8 cellular contexts compared by ENCODE assay signal in the genomic region with DNA sequence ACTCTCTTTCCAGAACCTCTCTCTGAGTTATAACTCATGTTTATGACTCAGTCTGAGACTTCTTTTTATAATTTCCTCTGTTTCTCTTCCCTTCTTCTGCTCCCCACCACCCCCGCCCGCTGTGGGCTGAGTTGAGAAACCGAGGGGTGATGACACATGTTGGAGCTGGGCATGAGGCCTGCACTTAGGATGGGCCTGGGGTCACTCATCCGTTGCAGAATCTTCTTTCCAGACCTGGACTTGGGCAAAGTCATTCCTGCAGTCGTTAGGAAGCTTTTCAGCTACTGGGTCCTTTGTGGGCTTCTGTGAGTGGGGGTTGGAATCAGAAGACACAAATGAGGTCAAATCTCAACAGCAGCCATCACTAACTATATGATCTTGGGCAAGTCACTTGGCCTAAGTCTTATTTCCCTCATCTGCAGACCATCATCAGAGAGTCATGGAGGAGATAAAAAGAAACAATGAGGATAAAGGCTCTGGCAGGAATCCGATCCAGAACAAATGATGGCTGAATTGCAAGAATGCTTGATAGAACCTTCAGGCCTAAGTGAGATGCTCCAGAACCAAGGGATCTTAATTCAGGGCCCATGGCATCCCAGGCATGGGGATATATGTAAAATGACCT. TPM values are rescaled to one million over a fixed set of nuclear protein-coding genes. Genes with fewer than 3 reads are reported as not detected.
DNase-seq lines count a peak whose midpoint lies in the region; ATAC-seq and TF ChIP-seq lines count a peak whose summit lies in the region.

No MANE protein-coding gene starts in this region.

- H4K20me1 ChIP-seq in hepatocyte (ENCODE audit: insufficient read depth, poor library complexity, severe bottlenecking) = no peaks in the 10 kb centered on the region

- intact Hi-C loops in mucosa of descending colon (cut with DNase I, micrococcal nuclease) = no loop called here

- WGBS in hepatocyte (ENCODE audit: low lambda C conversion rate, missing lambda C conversion rate) = 84% methylated on average over 6 of the region's 6 CpGs

- H3K9me2 ChIP-seq in hepatocyte (replicated peaks; ENCODE audit: insufficient read depth) = no peaks in the 10 kb centered on the region

- no peak overlapping the region for H2AFZ ChIP-seq in hepatocyte

- TF ChIP-seq CTCF in AG10803 (conservative IDR thresholded peaks at IDR 0.05; ENCODE audit: low read length) = no peak
- TF ChIP-seq CTCF in mucosa of descending colon (IDR thresholded peaks at IDR 0.05) = no peak
- TF ChIP-seq CTCF in hepatocyte (IDR thresholded peaks at IDR 0.05; ENCODE audit: poor library complexity) = no peak

- H3K9me3 ChIP-seq in mucosa of descending colon = no peaks in the 10 kb centered on the region
- H3K9me3 ChIP-seq in hepatocyte (ENCODE audit: low read depth) = no peaks in the 10 kb centered on the region

- no peak overlapping the region for H3K4me3 ChIP-seq in AG10803 (ENCODE audit: low read length)
- no peak overlapping the region for H3K4me3 ChIP-seq in mucosa of descending colon
- H3K4me3 ChIP-seq in hepatocyte = no peak overlapping the region

- ATAC-seq in HG02981 (IDR thresholded peaks at IDR 0.05; ENCODE audit: unreplicated experiment) = peak; percentile 40
- peak; percentile 7 for ATAC-seq in mucosa of descending colon
- ATAC-seq in GM18870 (IDR thresholded peaks at IDR 0.05; ENCODE audit: unreplicated experiment) = no peak
- ATAC-seq in GM18519 (IDR thresholded peaks at IDR 0.05; ENCODE audit: low FRiP score, unreplicated experiment) = no peak
- ATAC-seq in GM21737 (IDR thresholded peaks at IDR 0.05; ENCODE audit: unreplicated experiment) = no peak

- no peak overlapping the region for H3K27ac ChIP-seq in hepatocyte

- H3K27me3 ChIP-seq in hepatocyte = no peaks in the 10 kb centered on the region

- no peaks in the 10 kb centered on the region for H3K79me2 ChIP-seq in hepatocyte

- H3K4me1 ChIP-seq in mucosa of descending colon (ENCODE audit: low read depth) = no peaks in the 10 kb centered on the region
- H3K4me1 ChIP-seq in hepatocyte (ENCODE audit: insufficient read depth) = no peaks in the 10 kb centered on the region

- H3K36me3 ChIP-seq in mucosa of descending colon (ENCODE audit: low read depth) = no peaks in the 10 kb centered on the region
- no peaks in the 10 kb centered on the region for H3K36me3 ChIP-seq in hepatocyte (replicated peaks; ENCODE audit: insufficient read depth, low read depth)

- no peak overlapping the region for H3K4me2 ChIP-seq in hepatocyte

- DNase-seq in AG10803 (ENCODE audit: low read depth) = peak; percentile 71
- DNase-seq in activated CD8-positive, alpha-beta memory T cell treated with anti-CD3 and anti-CD28 coated beads, Interleukin-2, amount 50 U/mL, for 48 hours = peak; percentile 88
- peak in 1 of 3 donors; percentile 58 for DNase-seq in mucosa of descending colon
- DNase-seq in hepatocyte (ENCODE audit: low spot score) = no peak

RNA-seq across cellular contexts. Expression of a gene that starts 53.4 kb away (rescaled TPM):
- total RNA-seq in mucosa of descending colon (100 to 1,000 TPM in 2 of 3 donors, 10 to 100 TPM in 1; 81.4 to 183 (median 146) TPM), hepatocyte (30.6 and 36.2 TPM in 2 replicates)
- polyA plus RNA-seq in hepatocyte = 27.1 and 30.2 TPM in 2 replicates

Comparison
In these comparisons a context has a peak if more than half of its experiments do, and no peak if none do; other contexts are left out.
1. ATAC-seq: peak in HG02981 (single experiment) and mucosa of descending colon (single experiment); none in GM18870 (single experiment), GM18519 (single experiment) and GM21737 (single experiment).